3 cellular contexts compared by ENCODE assay signal in genomic region chr12:73240110-73240509, GRCh38.
A peak's percentile ranks its signal among the peaks of the same experiment; 100 is the strongest.
TF ChIP-seq lines count a peak whose summit lies in the region.

No MANE protein-coding gene starts in this region.

TF ChIP-seq in A549, 52 proteins besides CTCF, POLR2A, EP300 and RAD21:
- TF ChIP-seq MAFK (IDR thresholded peaks at IDR 0.05; ENCODE audit: partially characterized antibody): peak; percentile 57
- TF ChIP-seq RNF2 (IDR thresholded peaks at IDR 0.05; ENCODE audit: borderline replicate concordance, low read depth): no peak

TF ChIP-seq in IMR-90, 13 proteins besides CTCF, POLR2A, EP300 and RAD21:
- no peak for TF ChIP-seq USF2 (IDR thresholded peaks at IDR 0.05; ENCODE audit: low read depth, low read length)
- no peak for TF ChIP-seq CHD1 (IDR thresholded peaks at IDR 0.05; ENCODE audit: low read depth, low read length)
- no peak for TF ChIP-seq ELK1 (IDR thresholded peaks at IDR 0.05; ENCODE audit: borderline replicate concordance, low read depth, low read length)
- TF ChIP-seq MAFK (IDR thresholded peaks at IDR 0.05; ENCODE audit: low read depth, low read length): peak; percentile 67
- TF ChIP-seq MAZ (IDR thresholded peaks at IDR 0.05; ENCODE audit: borderline replicate concordance, low read depth, low read length): no peak
- no peak for TF ChIP-seq BHLHE40 (IDR thresholded peaks at IDR 0.05; ENCODE audit: low read depth, low read length)
- TF ChIP-seq CEBPB (IDR thresholded peaks at IDR 0.05; ENCODE audit: low read depth, low read length): no peak

TF ChIP-seq in H1, 55 proteins besides CTCF, POLR2A, EP300 and RAD21:
- no peak for TF ChIP-seq SRF (IDR thresholded peaks at IDR 0.05; ENCODE audit: low read depth, low read length)
- TF ChIP-seq CBX8 (IDR thresholded peaks at IDR 0.05; ENCODE audit: borderline replicate concordance, low read depth, low read length): no peak
- no peak for TF ChIP-seq SIX5 (IDR thresholded peaks at IDR 0.05; ENCODE audit: low read depth, low read length)
- no peak for TF ChIP-seq SP2 (IDR thresholded peaks at IDR 0.05; ENCODE audit: low read length)
- TF ChIP-seq ZNF274 (IDR thresholded peaks at IDR 0.05; ENCODE audit: borderline replicate concordance, extremely low read depth, low read length): no peak
- TF ChIP-seq MAFK (IDR thresholded peaks at IDR 0.05; ENCODE audit: low read depth, low read length): peak; percentile 23; the same call in 1 of the 2 replicates
TF ChIP-seq in H1: peak in this region for 1.
